In genomic region chr9:35790025-35790384, GRCh38 we compare ENCODE assay signal across 18 cellular contexts. TPM values are rescaled to one million over a fixed set of nuclear protein-coding genes. Genes with fewer than 3 reads are reported as not detected.
A peak's percentile ranks its signal among the peaks of the same experiment; 100 is the strongest.
DNase-seq lines count a peak whose midpoint lies in the region; ATAC-seq, FAIRE-seq and TF ChIP-seq lines count a peak whose summit lies in the region.
"Had no signal": no experiment of that assay in that cellular context is flagged by ENCODE, and none has a peak within 500 bp of the region (broad histone marks: within the 10 kb centered on the region; RNA-seq: fewer than 3 reads in every experiment).

No MANE protein-coding gene starts in this region.

- H3K23ac ChIP-seq in H1 (ENCODE audit: insufficient read length): no peak overlapping the region

- no peak overlapping the region for H2BK120ac ChIP-seq in H1 (replicated peaks; ENCODE audit: low read depth, low read length)

- H3K36me3 ChIP-seq in left ventricle myocardium inferior: no peaks in the 10 kb centered on the region
- H3K36me3 ChIP-seq in SK-N-MC (ENCODE audit: insufficient read depth, low read length): no peaks in the 10 kb centered on the region
- H3K36me3 ChIP-seq in H1 (ENCODE audit: control insufficient read depth in 2 of 4, insufficient read depth in 4 of 4, low read length in 3 of 4): no peaks in the 10 kb centered on the region
- H3K36me3 ChIP-seq: cardiac muscle cell, tibial artery had no signal

- CTCF ChIA-PET in H1 (lab: Charles Lee; ENCODE audit: partially characterized antibody): interaction anchor here (0.6 to 4.0 kb wide), 52 partner anchors 9 to 233 kb away, joined by 3 to 67 read pairs (median 5); partner anchors contain the start of genes FAM221B, HINT2, MSMP and SPAG8

- no peak overlapping the region for H4K91ac ChIP-seq in H1 (replicated peaks; ENCODE audit: insufficient read length, low read length)

- no peak overlapping the region for H2BK12ac ChIP-seq in H1 (ENCODE audit: low read depth, low read length)

- intact Hi-C loops in left ventricle myocardium inferior (cut with micrococcal nuclease): no loop called here
- intact Hi-C loops in Right ventricle myocardium inferior (cut with DNase I): loop anchor here (1.0 to 5.0 kb wide), 4 partner anchors 23 to 232 kb away; partner anchors contain the start of gene SPAG8

- H2AK5ac ChIP-seq in H1 (ENCODE audit: low read depth, low read length): no peak overlapping the region

- no peaks in the 10 kb centered on the region for H3K27me3 ChIP-seq in left ventricle myocardium inferior (ENCODE audit: low read depth)
- H3K27me3 ChIP-seq in H1 (replicated peaks in 1 of 4; ENCODE audit: control insufficient read depth in 3 of 4, extremely low read depth in 1 of 4, insufficient read depth in 3 of 4, low read length in 3 of 4): peaks cover 0 to 10% (median 0%) of the 10 kb centered on the region in 4 experiments; a peak in 4 of 7 replicates
- H3K27me3 ChIP-seq: cardiac muscle cell, tibial artery had no signal

- no peak overlapping the region for H3K4me3 Mint-ChIP-seq in activated naive CD8-positive, alpha-beta T cell treated with anti-CD3 and anti-CD28 coated beads for 36 hours
- H3K4me3 Mint-ChIP-seq: activated T-cell treated with anti-CD3 and anti-CD28 coated beads, Interleukin-2, amount 50 U/mL, for 4 hours; natural killer cell had no signal

- H3K9me3 ChIP-seq in left ventricle myocardium inferior (replicated peaks) (no peaks in the 10 kb centered on the region), SK-N-MC (ENCODE audit: low read depth, low read length) (no peaks in the 10 kb centered on the region), H1 (ENCODE audit: insufficient read depth in 2 of 2, low read depth in 1 of 2, low read length in 1 of 2) (no peaks in the 10 kb centered on the region)
- H3K9me3 ChIP-seq: tibial artery had no signal

- no peak overlapping the region for H4K5ac ChIP-seq in H1 (ENCODE audit: insufficient read length, low read depth, low read length)

- TF ChIP-seq EP300 in H1 (IDR thresholded peaks at IDR 0.05; ENCODE audit: borderline replicate concordance in 1 of 2, low read depth in 2 of 2, low read length in 2 of 2): no peak

- H3K27ac Mint-ChIP-seq in activated naive CD8-positive, alpha-beta T cell treated with anti-CD3 and anti-CD28 coated beads for 36 hours: no peak overlapping the region

- no peak overlapping the region for H3K14ac ChIP-seq in H1 (ENCODE audit: insufficient read length)

- H2BK20ac ChIP-seq in H1 (ENCODE audit: low read length): no peak overlapping the region

- H3K23me2 ChIP-seq in H1 (ENCODE audit: low read depth, low read length): peaks cover 5% of the 10 kb centered on the region; the same call in 1 of the 2 replicates

- H3K4me3 ChIP-seq in left ventricle myocardium inferior (no peak overlapping the region), SK-N-MC (peak overlapping the region; percentile 20; the same call in 1 of the 2 replicates), H1 (ENCODE audit: extremely low read depth in 1 of 4, insufficient read depth in 2 of 4, low read depth in 3 of 4, low read length in 4 of 4) (peak overlapping the region in 1 of 4 experiments; percentile 56; a peak in 1 of 8 replicates)
- H3K4me3 ChIP-seq: cardiac muscle cell had no signal

- TF ChIP-seq CTCF in left ventricle myocardium inferior (IDR thresholded peaks at IDR 0.05; ENCODE audit: borderline replicate concordance) (no peak), H1 (IDR thresholded peaks at IDR 0.05; ENCODE audit: control extremely low read depth in 1 of 3, insufficient read depth in 1 of 3, low read depth in 1 of 3, low read length in 3 of 3) (no peak)

- H3K36me3 Mint-ChIP-seq in activated naive CD8-positive, alpha-beta T cell treated with anti-CD3 and anti-CD28 coated beads for 36 hours: peaks cover 2% of the 10 kb centered on the region
- H3K36me3 Mint-ChIP-seq: natural killer cell had no signal

- no peak for FAIRE-seq in H1 (lab: Jason Lieb, UNC)

- no peak overlapping the region for H3K4ac ChIP-seq in H1 (replicated peaks; ENCODE audit: insufficient read length, low read depth, low read length)

- H3K27ac ChIP-seq in left ventricle myocardium inferior (replicated peaks): peak overlapping the region; percentile 91
- H3K27ac ChIP-seq in SK-N-MC: peak overlapping the region; percentile 51; the same call in 1 of the 2 replicates
- H3K27ac ChIP-seq in H1 (ENCODE audit: low read depth, low read length): no peak overlapping the region
- H3K27ac ChIP-seq: cardiac muscle cell had no signal

- DNase-seq in left ventricle myocardium inferior (no peak), Right ventricle myocardium inferior (ENCODE audit: missing footprints) (no peak), SK-N-MC (ENCODE audit: low read depth, low spot score) (no peak), H1 (ENCODE audit: low read depth in 1 of 2, low spot score in 2 of 2) (no peak), islet precursor cell (no peak)
- DNase-seq in activated CD4-positive, CD25-positive, alpha-beta regulatory T cell treated with anti-CD3 and anti-CD28 coated beads, Interleukin-2, amount 50 U/mL, for 72 hours: no peak
- DNase-seq in activated naive CD8-positive, alpha-beta T cell treated with anti-CD3 and anti-CD28 coated beads for 36 hours: no peak
- DNase-seq: T1000 had no signal

- H2BK15ac ChIP-seq in H1 (ENCODE audit: low read length): no peak overlapping the region

- H3K9me3 Mint-ChIP-seq in activated naive CD8-positive, alpha-beta T cell treated with anti-CD3 and anti-CD28 coated beads for 36 hours: no peaks in the 10 kb centered on the region
- H3K9me3 Mint-ChIP-seq: activated T-cell treated with anti-CD3 and anti-CD28 coated beads, Interleukin-2, amount 50 U/mL, for 4 hours; natural killer cell had no signal

- H3K79me2 ChIP-seq in H1 (ENCODE audit: control insufficient read depth in 1 of 2, insufficient read depth in 2 of 2, low read length in 2 of 2): no peaks in the 10 kb centered on the region

- H3K56ac ChIP-seq in H1 (replicated peaks; ENCODE audit: insufficient read length, low read depth, low read length): no peak overlapping the region

- no peak for TF ChIP-seq RAD21 in H1 (IDR thresholded peaks at IDR 0.05 in 1 of 2, conservative IDR thresholded peaks at IDR 0.05 in 1 of 2; ENCODE audit: low read depth in 2 of 2, low read length in 2 of 2)

- H3K9ac ChIP-seq in SK-N-MC (ENCODE audit: insufficient read length) (no peak overlapping the region), H1 (replicated peaks in 1 of 4; ENCODE audit: extremely low read depth in 1 of 4, low read depth in 3 of 4, low read length in 3 of 4) (no peak overlapping the region)

- ATAC-seq in Right ventricle myocardium inferior: no peak
- ATAC-seq in GM21528 (IDR thresholded peaks at IDR 0.05; ENCODE audit: low FRiP score, unreplicated experiment): no peak

- no peak overlapping the region for H2BK5ac ChIP-seq in H1 (ENCODE audit: low read depth, low read length)

- no peak overlapping the region for H4K8ac ChIP-seq in H1 (ENCODE audit: extremely low read depth, insufficient read depth, low read length)

- H3K18ac ChIP-seq in H1 (ENCODE audit: extremely low read depth, low read length): no peak overlapping the region

- peak overlapping the region; percentile 46; the same call in 1 of the 2 replicates for H2AFZ ChIP-seq in H1 (ENCODE audit: low read length)

- no peak for TF ChIP-seq POLR2A in H1 (IDR thresholded peaks at IDR 0.05; ENCODE audit: control extremely low read depth in 1 of 2, low read depth in 2 of 2, low read length in 2 of 2)

- no peak overlapping the region; a peak in 1 of 4 replicates for H3K4me2 ChIP-seq in H1 (ENCODE audit: insufficient read depth in 1 of 2, low read depth in 2 of 2, low read length in 2 of 2)

- WGBS in H1 (ENCODE audit: extremely low coverage in 1 of 2, insufficient coverage in 1 of 2, insufficient read length in 1 of 2, insufficient replicate concordance in 2 of 2, low coverage in 1 of 2, low lambda C conversion rate in 2 of 2, missing lambda C conversion rate in 1 of 2), 2 experiments: 57% methylated on average over 4 of the region's 4 CpGs; no CpG with 5 or more reads in 1 of the 2 experiments

- H3K27me3 Mint-ChIP-seq in activated naive CD8-positive, alpha-beta T cell treated with anti-CD3 and anti-CD28 coated beads for 36 hours: no peaks in the 10 kb centered on the region

- H3K79me1 ChIP-seq in H1 (ENCODE audit: low read depth, low read length): no peaks in the 10 kb centered on the region

- H3K4me1 ChIP-seq in left ventricle myocardium inferior: peaks cover 45% of the 10 kb centered on the region
- H3K4me1 ChIP-seq in H1 (replicated peaks in 1 of 4; ENCODE audit: control insufficient read depth in 3 of 4, insufficient read depth in 4 of 4, low read length in 3 of 4): peaks cover 5 to 13% (median 7%) of the 10 kb centered on the region in 4 experiments; a peak in 6 of 7 replicates

- H4K20me1 ChIP-seq in H1 (replicated peaks in 1 of 2; ENCODE audit: control insufficient read depth in 1 of 2, insufficient read depth in 2 of 2, low read length in 2 of 2): no peaks in the 10 kb centered on the region

- H3K4me1 Mint-ChIP-seq in activated naive CD8-positive, alpha-beta T cell treated with anti-CD3 and anti-CD28 coated beads for 36 hours: peaks cover 4% of the 10 kb centered on the region

- POLR2A ChIA-PET in H1 (lab: Charles Lee; ENCODE audit: partially characterized antibody): interaction anchor here (0.6 to 3.9 kb wide), 12 partner anchors 9 to 98 kb away, joined by 3 to 38 read pairs (median 4); partner anchors contain the start of genes CREB3, FAM221B, HINT2 and SPAG8

RNA-seq across cellular contexts. Expression of gene NPR2, which starts 1.4 kb away (rescaled TPM):
- total RNA-seq in left ventricle myocardium inferior: 24.2 TPM
- 25.2 TPM for total RNA-seq in Right ventricle myocardium inferior
- total RNA-seq in H1 (2021; fragmentation: NEBNext Ultra II Directional; extraction: Animal tissue kit (Norgen Biotek cat#: 25700)): 11.0 and 14.3 TPM in 2 replicates
- polyA plus RNA-seq in H1 (2011; rRNA removed): 13.7 and 17.0 TPM in 2 replicates
- polyA plus RNA-seq in H1 (2011; cell fraction: cytosol; rRNA removed): 16.9 TPM
- polyA plus RNA-seq in H1 (2011; cell fraction: nucleus; rRNA removed): 57.4 TPM
- polyA plus RNA-seq in H1 (2012, experiment 1 of 2): 13.6 to 19.4 TPM (median 17.1 TPM) in 4 replicates
- polyA plus RNA-seq in H1 (2012, experiment 2 of 2): 7.2 TPM
- polyA plus RNA-seq in H1 (2013, experiment 1 of 2): 17.2 TPM
- 16.5 TPM for polyA plus RNA-seq in H1 (2013, experiment 2 of 2)
- polyA minus RNA-seq in H1 (2011; rRNA and poly(A)+ RNA removed): 8.9 and 11.9 TPM in 2 replicates
- 6.8 TPM for polyA minus RNA-seq in H1 (2011; cell fraction: cytosol; rRNA and poly(A)+ RNA removed)
- 12.2 TPM for polyA minus RNA-seq in H1 (2011; cell fraction: nucleus; rRNA and poly(A)+ RNA removed)
- total RNA-seq in activated naive CD8-positive, alpha-beta T cell treated with anti-CD3 and anti-CD28 coated beads for 36 hours: 1 to 10 TPM; 4.7 to 8.9 TPM

RNA-seq across cellular contexts. Expression of gene SPAG8, which starts 22.1 kb away (rescaled TPM):
- total RNA-seq in left ventricle myocardium inferior: 3.4 TPM
- total RNA-seq in Right ventricle myocardium inferior: 2.1 TPM
- total RNA-seq in H1 (2021; fragmentation: NEBNext Ultra II Directional; extraction: Animal tissue kit (Norgen Biotek cat#: 25700)): 0.37 and 0.55 TPM in 2 replicates
- polyA plus RNA-seq in H1 (2011; rRNA removed): 0.31 and 0.44 TPM in 2 replicates
- polyA plus RNA-seq in H1 (2011; cell fraction: cytosol; rRNA removed): 0.44 TPM
- 1.4 TPM for polyA plus RNA-seq in H1 (2011; cell fraction: nucleus; rRNA removed)
- polyA plus RNA-seq in H1 (2012, experiment 1 of 2): 0.26 to 0.60 TPM (median 0.44 TPM) in 4 replicates
- 0.29 TPM for polyA plus RNA-seq in H1 (2012, experiment 2 of 2)
- 0.14 TPM for polyA plus RNA-seq in H1 (2013, experiment 1 of 2)
- 0.20 TPM for polyA plus RNA-seq in H1 (2013, experiment 2 of 2)
- 0.22 and 0.68 TPM in 2 replicates for polyA minus RNA-seq in H1 (2011; rRNA and poly(A)+ RNA removed)
- not detected for polyA minus RNA-seq in H1 (2011; cell fraction: cytosol; rRNA and poly(A)+ RNA removed)
- polyA minus RNA-seq in H1 (2011; cell fraction: nucleus; rRNA and poly(A)+ RNA removed): 1.3 TPM
- total RNA-seq in activated naive CD8-positive, alpha-beta T cell treated with anti-CD3 and anti-CD28 coated beads for 36 hours: 1 to 10 TPM in 1 of 2 experiments, under 1 TPM in 1; 0.68 to 1.0 TPM
- total RNA-seq: dermis blood vessel endothelial cell had no signal

RNA-seq across cellular contexts. Expression of gene HINT2, which starts 24.8 kb away (rescaled TPM):
- total RNA-seq in left ventricle myocardium inferior (71.1 TPM), Right ventricle myocardium inferior (72.7 TPM)
- 32.1 and 34.8 TPM in 2 replicates for total RNA-seq in H1 (2021; fragmentation: NEBNext Ultra II Directional; extraction: Animal tissue kit (Norgen Biotek cat#: 25700))
- polyA plus RNA-seq in H1 (2011; rRNA removed): 51.2 and 62.1 TPM in 2 replicates
- 45.5 TPM for polyA plus RNA-seq in H1 (2011; cell fraction: cytosol; rRNA removed)
- 45.7 TPM for polyA plus RNA-seq in H1 (2011; cell fraction: nucleus; rRNA removed)
- 45.7 to 58.8 TPM (median 49.5 TPM) in 4 replicates for polyA plus RNA-seq in H1 (2012, experiment 1 of 2)
- polyA plus RNA-seq in H1 (2012, experiment 2 of 2): 85.6 TPM
- 40.1 TPM for polyA plus RNA-seq in H1 (2013, experiment 1 of 2)
- polyA plus RNA-seq in H1 (2013, experiment 2 of 2): 43.9 TPM
- polyA minus RNA-seq in H1 (2011; rRNA and poly(A)+ RNA removed): 11.3 and 13.6 TPM in 2 replicates
- polyA minus RNA-seq in H1 (2011; cell fraction: cytosol; rRNA and poly(A)+ RNA removed): 4.0 TPM
- 16.9 TPM for polyA minus RNA-seq in H1 (2011; cell fraction: nucleus; rRNA and poly(A)+ RNA removed)
- total RNA-seq in activated naive CD8-positive, alpha-beta T cell treated with anti-CD3 and anti-CD28 coated beads for 36 hours: 10 to 100 TPM; 65.0 to 70.1 TPM

RNA-seq across cellular contexts. Expression of gene MSMP, which starts 35.9 kb away (rescaled TPM):
- total RNA-seq in left ventricle myocardium inferior: not detected
- total RNA-seq in Right ventricle myocardium inferior: not detected
- total RNA-seq in H1 (2021; fragmentation: NEBNext Ultra II Directional; extraction: Animal tissue kit (Norgen Biotek cat#: 25700)): not detected in 2 replicates
- polyA plus RNA-seq in H1 (2011; rRNA removed): 0.53 and 1.3 TPM in 2 replicates
- 0.72 TPM for polyA plus RNA-seq in H1 (2011; cell fraction: cytosol; rRNA removed)
- polyA plus RNA-seq in H1 (2011; cell fraction: nucleus; rRNA removed): 0.56 TPM
- 0.46 to 0.97 TPM in 2 of 4 replicates, not detected in the others for polyA plus RNA-seq in H1 (2012, experiment 1 of 2)
- 0.96 TPM for polyA plus RNA-seq in H1 (2012, experiment 2 of 2)
- 0.49 TPM for polyA plus RNA-seq in H1 (2013, experiment 1 of 2)
- polyA plus RNA-seq in H1 (2013, experiment 2 of 2): 0.81 TPM
- polyA minus RNA-seq in H1 (2011; rRNA and poly(A)+ RNA removed): 0.49 and 0.79 TPM in 2 replicates
- not detected for polyA minus RNA-seq in H1 (2011; cell fraction: cytosol; rRNA and poly(A)+ RNA removed)
- polyA minus RNA-seq in H1 (2011; cell fraction: nucleus; rRNA and poly(A)+ RNA removed): not detected
- under 1 TPM in 1 of 2 experiments, not detected in 1; 0.94 TPM for total RNA-seq in activated naive CD8-positive, alpha-beta T cell treated with anti-CD3 and anti-CD28 coated beads for 36 hours
- total RNA-seq: A673, cardiac muscle cell, H7, natural killer cell had no signal
- polyA plus RNA-seq: BJ, cardiac muscle cell had no signal

RNA-seq across cellular contexts. Expression of gene FAM221B, which starts 38.5 kb away (rescaled TPM):
- not detected for total RNA-seq in left ventricle myocardium inferior
- not detected for total RNA-seq in Right ventricle myocardium inferior
- not detected in 2 replicates for total RNA-seq in H1 (2021; fragmentation: NEBNext Ultra II Directional; extraction: Animal tissue kit (Norgen Biotek cat#: 25700))
- polyA plus RNA-seq in H1 (2011; rRNA removed): 0.03 TPM in 1 of 2 replicates, not detected in the other
- polyA plus RNA-seq in H1 (2011; cell fraction: cytosol; rRNA removed): 0.06 TPM
- not detected for polyA plus RNA-seq in H1 (2011; cell fraction: nucleus; rRNA removed)
- 0.05 to 0.08 TPM in 2 of 4 replicates, not detected in the others for polyA plus RNA-seq in H1 (2012, experiment 1 of 2)
- not detected for polyA plus RNA-seq in H1 (2012, experiment 2 of 2)
- not detected for polyA plus RNA-seq in H1 (2013, experiment 1 of 2)
- not detected for polyA plus RNA-seq in H1 (2013, experiment 2 of 2)
- 0.09 TPM in 1 of 2 replicates, not detected in the other for polyA minus RNA-seq in H1 (2011; rRNA and poly(A)+ RNA removed)
- polyA minus RNA-seq in H1 (2011; cell fraction: cytosol; rRNA and poly(A)+ RNA removed): not detected
- polyA minus RNA-seq in H1 (2011; cell fraction: nucleus; rRNA and poly(A)+ RNA removed): not detected
- total RNA-seq in activated naive CD8-positive, alpha-beta T cell treated with anti-CD3 and anti-CD28 coated beads for 36 hours: not detected
- total RNA-seq: A673; activated T-cell treated with anti-CD3 and anti-CD28 coated beads, Interleukin-2, amount 50 U/mL, for 4 hours; cardiac muscle cell; dermis blood vessel endothelial cell; H7; lower leg skin; natural killer cell had no signal
- polyA plus RNA-seq: BJ had no signal
